In genomic region chr2:148948865-148949264, GRCh38 we compare ENCODE assay signal across 22 cellular contexts.
A peak's percentile ranks its signal among the peaks of the same experiment; 100 is the strongest.
DNase-seq lines count a peak whose midpoint lies in the region; ATAC-seq and TF ChIP-seq lines count a peak whose summit lies in the region.
"Had no signal": no experiment of that assay in that cellular context is flagged by ENCODE, and none has a peak within 500 bp of the region (broad histone marks: within the 10 kb centered on the region; RNA-seq: fewer than 3 reads in every experiment).

No MANE protein-coding gene starts in this region.

- intact Hi-C loops in dorsolateral prefrontal cortex (cut with DNase I): no loop called here

- no peak for ATAC-seq in HG03469 (IDR thresholded peaks at IDR 0.05; ENCODE audit: unreplicated experiment)
- ATAC-seq: activated CD4-positive, alpha-beta T cell treated with anti-CD3 and anti-CD28 coated beads for 36 hours; HCT116; natural killer cell treated with Interleukin-12 subunit alpha and Interleukin-12 subunit beta and Interleukin-15 and Interleukin-18, amount 100 ng/mL, for 72 hours; PC-3; stimulated activated naive CD8-positive, alpha-beta T cell treated with anti-CD3 and anti-CD28 coated beads, Interleukin-15, Interleukin-2, amounts not matched to agents 100 U/mL and 50 U/mL, for 24 hours had no signal

- TF ChIP-seq CTCF in dorsolateral prefrontal cortex (IDR thresholded peaks at IDR 0.05 in 54 of 56, conservative IDR thresholded peaks at IDR 0.05 in 2 of 56; ENCODE audit: low read depth in 1 of 56, partially characterized antibody in 56 of 56): no peak

- DNase-seq in SIG-M5 treated with dmso at 0.1 percent for 504 hours (lab: John Stamatoyannopoulos, UW; ENCODE audit: unreplicated experiment): peak; percentile 79
- DNase-seq in SIG-M5 (lab: John Stamatoyannopoulos, UW): no peak
- peak; percentile 60 for DNase-seq in OCI-M1 (lab: John Stamatoyannopoulos, UW)
- DNase-seq in dorsolateral prefrontal cortex: no peak
- no peak for DNase-seq in activated CD8-positive, alpha-beta memory T cell treated with anti-CD3 and anti-CD28 coated beads, Interleukin-2, amount 50 U/mL, for 48 hours
- DNase-seq in NCI-H1694 (lab: John Stamatoyannopoulos, UW): no peak
- no peak for DNase-seq in activated gamma-delta T cell (lab: John Stamatoyannopoulos, UW)
- DNase-seq: activated CD4-positive, alpha-beta T cell treated with anti-CD3 and anti-CD28 coated beads for 36 hours; activated effector memory CD4-positive, alpha-beta T cell treated with Interleukin-2 at 50 U/mL for 16 hours; foreskin fibroblast; mesendoderm; NCI-H1105 treated with DMSO at 0.1 percent for 48 hours; NCI-H524 treated with DMSO at 0.1 percent for 48 hours; PC-3; sigmoid colon; stimulated activated naive CD8-positive, alpha-beta T cell treated with anti-CD3 and anti-CD28 coated beads, Interleukin-15, Interleukin-2, amounts not matched to agents 100 U/mL and 50 U/mL, for 24 hours; transverse colon had no signal

- H3K27ac ChIP-seq in dorsolateral prefrontal cortex: peak overlapping the region in 52 of 59 donors; percentile 2 to 85 (median 63)
- H3K27ac ChIP-seq: 22Rv1, breast epithelium, sigmoid colon, transverse colon had no signal

- no peaks in the 10 kb centered on the region for H3K27me3 ChIP-seq in dorsolateral prefrontal cortex
- H3K27me3 ChIP-seq: breast epithelium, sigmoid colon, transverse colon had no signal

- peak overlapping the region in 1 of 59 donors; percentile 12 for H3K4me3 ChIP-seq in dorsolateral prefrontal cortex
- H3K4me3 ChIP-seq: breast epithelium, sigmoid colon, transverse colon had no signal

Comparison
In these comparisons a context has a peak if more than half of its experiments do, and no peak if none do; other contexts are left out.
1. DNase-seq: peak in SIG-M5 treated with dmso at 0.1 percent for 504 hours (single experiment) and OCI-M1 (single experiment); none in SIG-M5 (single experiment), dorsolateral prefrontal cortex (0 of 10), activated CD8-positive, alpha-beta memory T cell treated with anti-CD3 and anti-CD28 coated beads, Interleukin-2, amount 50 U/mL, for 48 hours (single experiment), NCI-H1694 (single experiment) and activated gamma-delta T cell (single experiment).